Comparison of ENCODE assay signal across 8 cellular contexts in the genomic region with DNA sequence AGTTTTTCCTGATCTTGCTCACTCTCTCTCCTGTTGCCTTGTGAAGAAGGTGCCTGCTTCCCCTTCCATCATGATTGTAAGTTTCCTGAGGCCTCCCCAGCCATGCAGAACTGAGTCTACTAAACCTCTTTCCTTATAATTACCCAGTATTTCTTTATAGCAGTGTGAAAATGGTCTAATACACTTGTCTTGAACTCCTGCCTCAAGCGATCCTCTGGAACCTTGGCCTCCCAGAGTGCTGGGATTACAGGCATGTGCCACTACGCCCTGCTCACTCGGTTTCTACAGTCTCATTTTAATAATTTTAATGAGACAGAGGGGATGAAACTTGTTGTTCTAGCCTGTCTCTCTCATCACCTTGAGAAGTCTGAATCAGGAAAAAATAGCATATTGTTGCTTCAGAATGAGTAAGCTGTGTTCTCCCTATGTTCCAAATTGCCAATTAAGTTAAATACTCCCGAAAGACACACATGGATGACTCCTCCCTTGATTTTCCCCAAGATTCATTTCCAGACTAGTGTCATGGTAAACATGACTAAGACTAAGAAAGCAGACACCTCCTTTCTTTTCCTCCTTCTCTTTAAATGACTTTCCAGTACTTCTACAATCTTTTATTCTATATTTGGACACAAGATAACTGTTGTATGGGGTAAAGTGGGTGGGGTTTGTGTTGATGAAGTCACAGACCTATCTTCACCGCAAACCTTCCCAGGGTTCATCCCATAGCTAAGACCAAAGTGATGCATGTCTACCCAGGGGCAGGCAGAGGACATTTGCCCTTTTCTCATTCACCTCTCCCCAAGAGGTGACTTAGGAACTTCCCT. TPM values are rescaled to one million over a fixed set of nuclear protein-coding genes. Genes with fewer than 3 reads are reported as not detected.
DNase-seq lines count a peak whose midpoint lies in the region; ATAC-seq, FAIRE-seq and TF ChIP-seq lines count a peak whose summit lies in the region.

No MANE protein-coding gene starts in this region.

- ATAC-seq in HG03432 (IDR thresholded peaks at IDR 0.05; ENCODE audit: unreplicated experiment), result peak; percentile 72

- POLR2A ChIA-PET in HEK293T (lab: Yijun Ruan, JAX), result interaction anchor here (3.7 kb wide), 1 partner anchor 8 kb away, joined by 20 read pairs; a partner anchor contains a TSS

- CTCF ChIA-PET in HEK293T (lab: Yijun Ruan, JAX), result no interaction called here

- no peaks in the 10 kb centered on the region for H3K27me3 Mint-ChIP-seq in chondrocyte (ENCODE audit: low read depth)

- peak; percentile 45 for FAIRE-seq in GM19239 (lab: Jason Lieb, UNC)

- intact Hi-C loops in head of caudate nucleus (cut with DNase I), result no loop called here

- DNase-seq in GM04504 (ENCODE audit: low read depth) (peak; percentile 15), GM19239 (ENCODE audit: insufficient read length, low spot score) (no peak), chondrocyte (ENCODE audit: low spot score) (no peak), NCI-H2029 (lab: John Stamatoyannopoulos, UW) (no peak), HUDEP-2 (lab: John Stamatoyannopoulos, UW; ENCODE audit: unreplicated experiment in 76 of 76) (no peak), HEK293T (ENCODE audit: extremely low spot score) (no peak), head of caudate nucleus (no peak)

- no peak overlapping the region for H3K4me3 Mint-ChIP-seq in chondrocyte (ENCODE audit: unreplicated experiment)

- peaks cover 41% of the 10 kb centered on the region for H3K4me1 Mint-ChIP-seq in chondrocyte (ENCODE audit: low read depth)

- H3K27ac Mint-ChIP-seq in chondrocyte (ENCODE audit: unreplicated experiment), result peak overlapping the region; percentile 85

- no peak for TF ChIP-seq CTCF in chondrocyte (IDR thresholded peaks at IDR 0.05)

- H3K9me3 Mint-ChIP-seq in chondrocyte (ENCODE audit: low read depth), result no peaks in the 10 kb centered on the region

- H3K36me3 Mint-ChIP-seq in chondrocyte (ENCODE audit: low read depth), result no peaks in the 10 kb centered on the region

TF ChIP-seq in HEK293T, 16 proteins besides CTCF, POLR2A, EP300 and RAD21:
- no peak for TF ChIP-seq CTBP1 (IDR thresholded peaks at IDR 0.05; ENCODE audit: borderline replicate concordance)
- TF ChIP-seq, protein P1, sequence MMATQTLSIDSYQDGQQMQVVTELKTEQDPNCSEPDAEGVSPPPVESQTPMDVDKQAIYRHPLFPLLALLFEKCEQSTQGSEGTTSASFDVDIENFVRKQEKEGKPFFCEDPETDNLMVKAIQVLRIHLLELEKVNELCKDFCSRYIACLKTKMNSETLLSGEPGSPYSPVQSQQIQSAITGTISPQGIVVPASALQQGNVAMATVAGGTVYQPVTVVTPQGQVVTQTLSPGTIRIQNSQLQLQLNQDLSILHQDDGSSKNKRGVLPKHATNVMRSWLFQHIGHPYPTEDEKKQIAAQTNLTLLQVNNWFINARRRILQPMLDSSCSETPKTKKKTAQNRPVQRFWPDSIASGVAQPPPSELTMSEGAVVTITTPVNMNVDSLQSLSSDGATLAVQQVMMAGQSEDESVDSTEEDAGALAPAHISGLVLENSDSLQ (IDR thresholded peaks at IDR 0.05), result no peak
- no peak for TF ChIP-seq ELF4 (IDR thresholded peaks at IDR 0.05)
TF ChIP-seq in HEK293T: peak in this region for 0.

RNA-seq across cellular contexts. Expression of a gene that starts 7.8 kb away (rescaled TPM):
- total RNA-seq in chondrocyte, result 17.4 to 27.0 TPM (median 25.6 TPM) in 3 replicates

RNA-seq across cellular contexts. Expression of a gene that starts 15.4 kb away (rescaled TPM):
- total RNA-seq in chondrocyte, result 0.62 TPM in 1 of 3 replicates, not detected in the others

RNA-seq across cellular contexts. Expression of a gene that starts 23.6 kb away (rescaled TPM):
- total RNA-seq in chondrocyte, result not detected in 3 replicates

RNA-seq across cellular contexts. Expression of a gene that starts 35.4 kb away (rescaled TPM):
- 26.6 to 59.2 TPM (median 58.4 TPM) in 3 replicates for total RNA-seq in chondrocyte

RNA-seq across cellular contexts. Expression of a gene that starts 43.3 kb away (rescaled TPM):
- 2.7 to 3.7 TPM (median 3.7 TPM) in 3 replicates for total RNA-seq in chondrocyte
